ENCODE assay signal across 29 cellular contexts in genomic region chr13:113466321-113466836, GRCh38.
"Had no signal": no experiment of that assay in that cellular context is flagged by ENCODE, and none has a peak within 500 bp of the region (broad histone marks: within the 10 kb centered on the region; RNA-seq: fewer than 3 reads in every experiment).

No MANE protein-coding gene starts in this region.

- H3K27ac Mint-ChIP-seq: natural killer cell treated with Interleukin-12 subunit alpha and Interleukin-12 subunit beta and Interleukin-15 and Interleukin-18, amount 100 ng/mL, for 72 hours; neural progenitor cell; progenitor cell of endocrine pancreas; stimulated activated naive B cell treated with anti-CD40 and anti-IgM and Interleukin-4, amounts not matched to agents 10 μg/mL and 1 μg/mL and 100 μg/mL, for 72 hours; stimulated activated naive CD8-positive, alpha-beta T cell treated with anti-CD3 and anti-CD28 coated beads, Interleukin-15, Interleukin-2, amounts not matched to agents 100 ng/mL and 50 ng/mL, for 24 hours had no signal

- FAIRE-seq: islet of Langerhans, small intestine had no signal

- H3K4me3 ChIP-seq: colonic mucosa, esophagus muscularis mucosa, heart right ventricle, lower lobe of right lung, mucosa of descending colon, neural progenitor cell, right lobe of liver, thoracic aorta, transverse colon, upper lobe of right lung, uterus had no signal

- DNase-seq: colonic mucosa; dermis blood vessel endothelial cell; effector memory CD8-positive, alpha-beta T cell; foreskin melanocyte; glutamatergic neuron; heart right ventricle; hippocampal formation; left colon; left ventricle myocardium superior; lower lobe of right lung; mucosa of descending colon; naive B cell; right lobe of liver; small intestine; stimulated activated CD4-positive, alpha-beta T cell treated with anti-CD3 and anti-CD28 coated beads, Interleukin-15, amount 100 ng/mL, for 24 hours; stimulated activated CD4-positive, alpha-beta T cell treated with anti-CD3 and anti-CD28 coated beads, Interleukin-2, amount 100 ng/mL, for 48 hours; stimulated activated naive B cell treated with anti-CD40 and anti-IgM and Interleukin-4, amounts not matched to agents 10 μg/mL and 1 μg/mL and 100 μg/mL, for 72 hours; transverse colon; upper lobe of right lung; uterus had no signal

- H3K4me1 ChIP-seq: colonic mucosa, esophagus muscularis mucosa, lower lobe of right lung, parathyroid adenoma, transverse colon, upper lobe of right lung, uterus had no signal

- H3K9ac ChIP-seq: neural progenitor cell, parathyroid adenoma had no signal

- H3K27me3 Mint-ChIP-seq: effector memory CD8-positive, alpha-beta T cell; naive B cell; natural killer cell treated with Interleukin-12 subunit alpha and Interleukin-12 subunit beta and Interleukin-15 and Interleukin-18, amount 100 ng/mL, for 72 hours; progenitor cell of endocrine pancreas; stimulated activated naive B cell treated with anti-CD40 and anti-IgM and Interleukin-4, amounts not matched to agents 10 μg/mL and 1 μg/mL and 100 μg/mL, for 72 hours; stimulated activated naive CD8-positive, alpha-beta T cell treated with anti-CD3 and anti-CD28 coated beads, Interleukin-15, Interleukin-2, amounts not matched to agents 100 ng/mL and 50 ng/mL, for 24 hours had no signal

- ATAC-seq: effector memory CD8-positive, alpha-beta T cell; heart right ventricle; left colon; left ventricle myocardium superior; lower lobe of right lung; mucosa of descending colon; natural killer cell treated with Interleukin-12 subunit alpha and Interleukin-12 subunit beta and Interleukin-15 and Interleukin-18, amount 100 ng/mL, for 72 hours; right lobe of liver; stimulated activated naive B cell treated with anti-CD40 and anti-IgM and Interleukin-4, amounts not matched to agents 10 μg/mL and 1 μg/mL and 100 μg/mL, for 72 hours; upper lobe of right lung had no signal

- H3K27ac ChIP-seq: colonic mucosa, epithelial cell of prostate, esophagus muscularis mucosa, heart right ventricle, lower lobe of right lung, neural progenitor cell, parathyroid adenoma, right lobe of liver, thoracic aorta, transverse colon, upper lobe of right lung, uterus had no signal

- H3K36me3 Mint-ChIP-seq: natural killer cell treated with Interleukin-12 subunit alpha and Interleukin-12 subunit beta and Interleukin-15 and Interleukin-18, amount 100 ng/mL, for 72 hours had no signal

- H3K9me3 Mint-ChIP-seq: effector memory CD8-positive, alpha-beta T cell; naive B cell; natural killer cell treated with Interleukin-12 subunit alpha and Interleukin-12 subunit beta and Interleukin-15 and Interleukin-18, amount 100 ng/mL, for 72 hours; stimulated activated naive B cell treated with anti-CD40 and anti-IgM and Interleukin-4, amounts not matched to agents 10 μg/mL and 1 μg/mL and 100 μg/mL, for 72 hours; stimulated activated naive CD8-positive, alpha-beta T cell treated with anti-CD3 and anti-CD28 coated beads, Interleukin-15, Interleukin-2, amounts not matched to agents 100 ng/mL and 50 ng/mL, for 24 hours had no signal

- H3K27me3 ChIP-seq: colonic mucosa, esophagus muscularis mucosa, heart right ventricle, neural progenitor cell, right lobe of liver, transverse colon, upper lobe of right lung, uterus had no signal

- H3K36me3 ChIP-seq: colonic mucosa, uterus had no signal

- H3K9me3 ChIP-seq: colonic mucosa, esophagus muscularis mucosa, heart right ventricle, lower lobe of right lung, mucosa of descending colon, right lobe of liver, thoracic aorta, transverse colon, upper lobe of right lung, uterus had no signal

- H3K4me3 Mint-ChIP-seq: natural killer cell treated with Interleukin-12 subunit alpha and Interleukin-12 subunit beta and Interleukin-15 and Interleukin-18, amount 100 ng/mL, for 72 hours; neural progenitor cell; stimulated activated naive B cell treated with anti-CD40 and anti-IgM and Interleukin-4, amounts not matched to agents 10 μg/mL and 1 μg/mL and 100 μg/mL, for 72 hours; stimulated activated naive CD8-positive, alpha-beta T cell treated with anti-CD3 and anti-CD28 coated beads, Interleukin-15, Interleukin-2, amounts not matched to agents 100 ng/mL and 50 ng/mL, for 24 hours had no signal
